ENCODE assay signal across 8 cellular contexts in the genomic region with DNA sequence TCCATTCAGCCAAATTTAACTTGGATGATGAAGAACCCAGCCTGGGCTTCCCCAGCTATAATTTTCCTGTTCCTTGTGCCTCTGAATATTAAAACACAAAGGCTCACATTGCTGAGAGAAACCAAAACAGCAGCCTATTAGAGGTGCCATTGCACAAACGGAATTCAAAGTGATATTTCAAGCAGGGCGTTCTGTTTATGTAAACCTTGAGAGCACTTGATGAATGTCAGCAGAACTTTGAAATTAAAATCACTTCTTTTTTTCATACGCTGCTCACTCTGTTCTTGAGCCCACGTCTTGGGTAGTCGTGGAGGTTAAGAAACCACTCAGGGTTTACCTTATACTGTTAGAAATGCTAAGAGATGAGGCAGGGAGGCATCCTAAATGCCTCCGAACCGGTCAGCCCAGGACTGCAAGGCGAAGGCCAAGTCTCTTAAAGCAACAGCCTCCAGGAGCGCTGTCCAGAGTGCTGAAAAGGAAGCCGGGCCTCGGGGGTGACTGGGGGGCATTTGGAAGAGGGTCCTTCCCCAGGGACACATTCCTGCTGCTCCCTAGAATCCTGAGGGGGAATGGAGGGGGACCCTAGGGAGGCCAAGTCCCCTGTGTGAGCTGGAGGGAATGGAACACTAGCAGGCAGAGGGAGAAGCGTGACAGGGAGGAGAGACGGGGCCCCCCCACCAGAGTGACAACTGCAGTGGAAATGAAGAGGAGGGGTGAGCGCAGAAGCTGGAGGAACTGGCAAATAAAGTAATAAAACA.
DNase-seq lines count a peak whose midpoint lies in the region; ATAC-seq and TF ChIP-seq lines count a peak whose summit lies in the region.

No MANE protein-coding gene starts in this region.

- no peak overlapping the region for H2AFZ ChIP-seq in Karpas-422 (ENCODE audit: low read length)

- no peak overlapping the region for H3K4me2 ChIP-seq in Karpas-422 (ENCODE audit: low read depth, low read length, poor library complexity, severe bottlenecking)

- intact Hi-C loops in CD4-positive, alpha-beta memory T cell (cut with micrococcal nuclease) = no loop called here
- intact Hi-C loops in upper lobe of right lung (cut with DNase I) = no loop called here

- no peaks in the 10 kb centered on the region for H3K9me3 ChIP-seq in CD4-positive, alpha-beta memory T cell (ENCODE audit: control insufficient read depth in 1 of 2, low read length in 2 of 2)
- H3K9me3 ChIP-seq in Karpas-422 (ENCODE audit: low read length) (no peaks in the 10 kb centered on the region), upper lobe of right lung (no peaks in the 10 kb centered on the region)

- H3K9me2 ChIP-seq in Karpas-422 (replicated peaks; ENCODE audit: insufficient read depth, low read length) = no peaks in the 10 kb centered on the region

- H3K27ac Mint-ChIP-seq in CD4-positive, alpha-beta memory T cell = no peak overlapping the region

- TF ChIP-seq CTCF in upper lobe of right lung (IDR thresholded peaks at IDR 0.05) = no peak

- peak in 3 of 5 donors; percentile 2 to 18 (median 4) for DNase-seq in CD4-positive, alpha-beta memory T cell
- DNase-seq in Karpas-422 = peak; percentile 71
- DNase-seq in amniotic epithelial cell (ENCODE audit: low read depth) = peak; percentile 25
- DNase-seq in left kidney (ENCODE audit: low read depth, low spot score) = peak; percentile 90
- DNase-seq in upper lobe of right lung = peak; percentile 70
- no peak for DNase-seq in NCI-H1105 (lab: John Stamatoyannopoulos, UW)

- no peaks in the 10 kb centered on the region for H3K9me3 Mint-ChIP-seq in CD4-positive, alpha-beta memory T cell

- H3K36me3 Mint-ChIP-seq in CD4-positive, alpha-beta memory T cell = no peaks in the 10 kb centered on the region

- peak; percentile 68 for ATAC-seq in upper lobe of right lung
- ATAC-seq in GM18519 (IDR thresholded peaks at IDR 0.05; ENCODE audit: low FRiP score, unreplicated experiment) = no peak
- ATAC-seq in HG02884 (IDR thresholded peaks at IDR 0.05; ENCODE audit: unreplicated experiment) = no peak

- H3K4me1 ChIP-seq in CD4-positive, alpha-beta memory T cell (ENCODE audit: insufficient read depth, low read length) = no peaks in the 10 kb centered on the region
- H3K4me1 ChIP-seq in Karpas-422 (ENCODE audit: low read length) (no peaks in the 10 kb centered on the region), upper lobe of right lung (peaks cover 4% of the 10 kb centered on the region)

- no peaks in the 10 kb centered on the region for H3K4me1 Mint-ChIP-seq in CD4-positive, alpha-beta memory T cell

- POLR2A ChIA-PET in CD4-positive, alpha-beta memory T cell (lab: Charles Lee; ENCODE audit: partially characterized antibody) = no interaction called here

- no peak overlapping the region for H3K4me3 ChIP-seq in CD4-positive, alpha-beta memory T cell (ENCODE audit: low read length in 2 of 2)
- H3K4me3 ChIP-seq in Karpas-422 (ENCODE audit: low read length) = no peak overlapping the region
- H3K4me3 ChIP-seq in upper lobe of right lung = no peak overlapping the region

- H3K27me3 ChIP-seq in CD4-positive, alpha-beta memory T cell (ENCODE audit: insufficient read depth, low read length) = no peaks in the 10 kb centered on the region
- H3K27me3 ChIP-seq in Karpas-422 (ENCODE audit: low read length) = no peaks in the 10 kb centered on the region
- peaks cover 4% of the 10 kb centered on the region for H3K27me3 ChIP-seq in upper lobe of right lung

- H3K4me3 Mint-ChIP-seq in CD4-positive, alpha-beta memory T cell = no peak overlapping the region

- CTCF ChIA-PET in CD4-positive, alpha-beta memory T cell (lab: Charles Lee; ENCODE audit: partially characterized antibody) = no interaction called here

- no peaks in the 10 kb centered on the region for H3K36me3 ChIP-seq in CD4-positive, alpha-beta memory T cell (ENCODE audit: insufficient read depth, low read length)
- H3K36me3 ChIP-seq in Karpas-422 (ENCODE audit: insufficient read depth, low read length) = no peaks in the 10 kb centered on the region
- no peaks in the 10 kb centered on the region for H3K36me3 ChIP-seq in upper lobe of right lung

- H4K20me1 ChIP-seq in Karpas-422 (ENCODE audit: insufficient read depth, low read depth, low read length) = no peaks in the 10 kb centered on the region

- no peak overlapping the region for H3K27ac ChIP-seq in CD4-positive, alpha-beta memory T cell (ENCODE audit: low read depth, low read length)
- no peak overlapping the region for H3K27ac ChIP-seq in Karpas-422 (ENCODE audit: low read length)
- no peak overlapping the region for H3K27ac ChIP-seq in upper lobe of right lung

- H3K79me2 ChIP-seq in Karpas-422 (ENCODE audit: low read length) = no peaks in the 10 kb centered on the region

- H3K27me3 Mint-ChIP-seq in CD4-positive, alpha-beta memory T cell = peaks cover 16 to 20% of the 10 kb centered on the region in 2 donors

- no peak overlapping the region for H3K9ac ChIP-seq in Karpas-422 (ENCODE audit: low read length)
